In genomic region chr2:235345745-235346144, GRCh38 we compare ENCODE assay signal across 3 cellular contexts.
A peak's percentile ranks its signal among the peaks of the same experiment; 100 is the strongest.
TF ChIP-seq lines count a peak whose summit lies in the region.

No MANE protein-coding gene starts in this region.

TF ChIP-seq in HepG2, 621 proteins besides CTCF, POLR2A, EP300 and RAD21 (continues in another document):
- TF ChIP-seq ZNF282 (IDR thresholded peaks at IDR 0.05; ENCODE audit: partially characterized antibody) (peak; percentile 87), FOXP1 (IDR thresholded peaks at IDR 0.05) (peak; percentile 43; the same call in 1 of the 2 replicates), FOXP1 (CRISPR knock-in tag; IDR thresholded peaks at IDR 0.05) (no peak), ATM (IDR thresholded peaks at IDR 0.05; ENCODE audit: borderline replicate concordance) (peak; percentile 76; the same call in 1 of the 2 replicates), ZNF256 (CRISPR knock-in tag; conservative IDR thresholded peaks at IDR 0.05) (no peak), SNAPC2 (CRISPR knock-in tag; IDR thresholded peaks at IDR 0.05) (no peak), CHD4 (IDR thresholded peaks at IDR 0.05; ENCODE audit: borderline replicate concordance, low read length) (no peak), FOXK2 (IDR thresholded peaks at IDR 0.05) (0 out of 2 replicates have a peak, but pooled peaks have one; percentile 7), ZNF646 (CRISPR knock-in tag; IDR thresholded peaks at IDR 0.05) (peak; percentile 76; the same call in 1 of the 2 replicates), IKZF1 (IDR thresholded peaks at IDR 0.05) (0 out of 2 replicates have a peak, but pooled peaks have one; percentile 35), PLRG1 (conservative IDR thresholded peaks at IDR 0.05) (no peak)
- TF ChIP-seq, protein P1, sequence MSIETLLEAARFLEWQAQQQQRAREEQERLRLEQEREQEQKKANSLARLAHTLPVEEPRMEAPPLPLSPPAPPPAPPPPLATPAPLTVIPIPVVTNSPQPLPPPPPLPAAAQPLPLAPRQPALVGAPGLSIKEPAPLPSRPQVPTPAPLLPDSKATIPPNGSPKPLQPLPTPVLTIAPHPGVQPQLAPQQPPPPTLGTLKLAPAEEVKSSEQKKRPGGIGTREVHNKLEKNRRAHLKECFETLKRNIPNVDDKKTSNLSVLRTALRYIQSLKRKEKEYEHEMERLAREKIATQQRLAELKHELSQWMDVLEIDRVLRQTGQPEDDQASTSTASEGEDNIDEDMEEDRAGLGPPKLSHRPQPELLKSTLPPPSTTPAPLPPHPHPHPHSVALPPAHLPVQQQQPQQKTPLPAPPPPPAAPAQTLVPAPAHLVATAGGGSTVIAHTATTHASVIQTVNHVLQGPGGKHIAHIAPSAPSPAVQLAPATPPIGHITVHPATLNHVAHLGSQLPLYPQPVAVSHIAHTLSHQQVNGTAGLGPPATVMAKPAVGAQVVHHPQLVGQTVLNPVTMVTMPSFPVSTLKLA (IDR thresholded peaks at IDR 0.05): peak; percentile 94

TF ChIP-seq in IMR-90, 13 proteins besides CTCF, POLR2A, EP300 and RAD21:
- TF ChIP-seq MXI1 (IDR thresholded peaks at IDR 0.05; ENCODE audit: borderline replicate concordance, low read depth, low read length): no peak
- TF ChIP-seq MAZ (IDR thresholded peaks at IDR 0.05; ENCODE audit: borderline replicate concordance, low read depth, low read length): no peak

TF ChIP-seq in H1, 55 proteins besides CTCF, POLR2A, EP300 and RAD21:
- TF ChIP-seq CHD1 (IDR thresholded peaks at IDR 0.05; ENCODE audit: low read depth, low read length) (no peak), CBX5 (IDR thresholded peaks at IDR 0.05; ENCODE audit: low read depth, low read length) (no peak), SP2 (IDR thresholded peaks at IDR 0.05; ENCODE audit: low read length) (no peak)
